In the genomic region with DNA sequence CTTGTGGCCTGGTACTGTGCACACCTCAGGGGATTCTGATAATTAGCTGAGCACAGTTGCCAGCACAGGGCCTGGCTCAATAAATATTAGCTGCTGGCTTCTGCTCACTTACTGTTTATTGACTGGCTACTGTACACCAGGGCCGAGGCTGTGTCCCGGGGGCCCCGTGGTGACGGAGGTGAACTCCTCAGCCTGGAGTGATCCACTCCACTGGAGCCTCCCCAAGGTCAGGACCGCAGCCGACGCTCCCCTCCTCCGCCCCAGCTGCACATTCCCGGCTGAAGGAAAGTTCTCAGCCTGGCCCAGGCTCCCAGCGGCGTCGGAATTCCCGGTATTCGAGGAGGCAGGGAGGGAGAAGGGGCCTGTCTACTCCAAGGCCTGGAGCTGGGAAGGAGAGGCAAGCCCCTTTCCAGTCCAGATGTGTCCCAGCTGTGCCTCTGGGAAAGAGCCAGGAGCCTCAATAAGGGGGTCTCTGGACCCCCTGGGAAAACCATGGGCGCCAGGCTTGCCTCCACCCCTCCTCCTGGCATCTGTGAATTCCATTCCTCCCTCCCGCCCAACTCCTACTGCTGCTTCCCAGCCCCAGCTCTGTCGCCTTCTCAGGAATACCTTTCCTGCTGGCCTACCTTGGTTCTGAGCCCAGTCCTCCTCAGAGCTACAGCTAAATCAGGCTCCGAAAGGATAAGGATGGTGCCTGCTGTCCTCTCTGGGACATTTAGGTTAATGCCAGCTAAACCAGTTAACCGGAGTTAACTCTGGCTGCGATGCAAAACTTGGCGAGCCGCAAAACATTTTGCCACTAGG, we compare ENCODE assay signal across 1 cellular context.
TF ChIP-seq lines count a peak whose summit lies in the region.

No MANE protein-coding gene starts in this region.

TF ChIP-seq in HepG2, 621 proteins besides CTCF, POLR2A, EP300 and RAD21 (continued from another document and continues in another):
- TF ChIP-seq ZNF841 (CRISPR knock-in tag; IDR thresholded peaks at IDR 0.05; ENCODE audit: borderline replicate concordance) (no peak), ADNP (CRISPR knock-in tag; IDR thresholded peaks at IDR 0.05) (no peak), MEF2D (CRISPR knock-in tag; IDR thresholded peaks at IDR 0.05) (no peak), SALL2 (CRISPR knock-in tag; IDR thresholded peaks at IDR 0.05) (no peak), ZNF543 (CRISPR knock-in tag; IDR thresholded peaks at IDR 0.05) (no peak), MLLT10 (CRISPR knock-in tag; IDR thresholded peaks at IDR 0.05) (no peak), ZNF101 (CRISPR knock-in tag; IDR thresholded peaks at IDR 0.05; ENCODE audit: borderline replicate concordance, low read depth) (no peak), HMGA1 (CRISPR knock-in tag; conservative IDR thresholded peaks at IDR 0.05) (no peak), ZNF607 (CRISPR knock-in tag; IDR thresholded peaks at IDR 0.05; ENCODE audit: borderline replicate concordance) (no peak), ZNF761 (CRISPR knock-in tag; conservative IDR thresholded peaks at IDR 0.05) (no peak), ZSCAN21 (CRISPR knock-in tag; IDR thresholded peaks at IDR 0.05; ENCODE audit: borderline replicate concordance) (no peak), ZNF432 (CRISPR knock-in tag; IDR thresholded peaks at IDR 0.05; ENCODE audit: borderline replicate concordance) (no peak), NFYC (CRISPR knock-in tag; IDR thresholded peaks at IDR 0.05) (no peak), EEA1 (CRISPR knock-in tag; IDR thresholded peaks at IDR 0.05; ENCODE audit: borderline replicate concordance) (no peak), NR2F1 (CRISPR knock-in tag; IDR thresholded peaks at IDR 0.05) (no peak), YEATS2 (CRISPR knock-in tag; IDR thresholded peaks at IDR 0.05; ENCODE audit: borderline replicate concordance) (peak; percentile 35; the same call in 1 of the 2 replicates), TEAD2 (CRISPR knock-in tag; IDR thresholded peaks at IDR 0.05) (no peak), ZNF136 (CRISPR knock-in tag; IDR thresholded peaks at IDR 0.05; ENCODE audit: low read depth) (no peak), SP140L (CRISPR knock-in tag; IDR thresholded peaks at IDR 0.05; ENCODE audit: borderline replicate concordance) (no peak), ZNF781 (CRISPR knock-in tag; IDR thresholded peaks at IDR 0.05; ENCODE audit: borderline replicate concordance, not compliant biosample characterization) (no peak), ZBTB1 (CRISPR knock-in tag; IDR thresholded peaks at IDR 0.05; ENCODE audit: borderline replicate concordance) (no peak), RBM39 (IDR thresholded peaks at IDR 0.05; ENCODE audit: low read depth, low read length, poor library complexity, severe bottlenecking) (peak; percentile 40), ZBTB7A (CRISPR knock-in tag; IDR thresholded peaks at IDR 0.05) (no peak), MYNN (CRISPR knock-in tag; IDR thresholded peaks at IDR 0.05; ENCODE audit: low read depth) (no peak), FOXO1 (CRISPR knock-in tag; IDR thresholded peaks at IDR 0.05) (peak; percentile 30; the same call in 1 of the 2 replicates), ZNF343 (CRISPR knock-in tag; IDR thresholded peaks at IDR 0.05) (no peak), SMC3 (IDR thresholded peaks at IDR 0.05; ENCODE audit: low read length) (no peak), PHF5A (CRISPR knock-in tag; IDR thresholded peaks at IDR 0.05; ENCODE audit: low read depth, unreplicated experiment) (no peak)
- TF ChIP-seq, protein P1, sequence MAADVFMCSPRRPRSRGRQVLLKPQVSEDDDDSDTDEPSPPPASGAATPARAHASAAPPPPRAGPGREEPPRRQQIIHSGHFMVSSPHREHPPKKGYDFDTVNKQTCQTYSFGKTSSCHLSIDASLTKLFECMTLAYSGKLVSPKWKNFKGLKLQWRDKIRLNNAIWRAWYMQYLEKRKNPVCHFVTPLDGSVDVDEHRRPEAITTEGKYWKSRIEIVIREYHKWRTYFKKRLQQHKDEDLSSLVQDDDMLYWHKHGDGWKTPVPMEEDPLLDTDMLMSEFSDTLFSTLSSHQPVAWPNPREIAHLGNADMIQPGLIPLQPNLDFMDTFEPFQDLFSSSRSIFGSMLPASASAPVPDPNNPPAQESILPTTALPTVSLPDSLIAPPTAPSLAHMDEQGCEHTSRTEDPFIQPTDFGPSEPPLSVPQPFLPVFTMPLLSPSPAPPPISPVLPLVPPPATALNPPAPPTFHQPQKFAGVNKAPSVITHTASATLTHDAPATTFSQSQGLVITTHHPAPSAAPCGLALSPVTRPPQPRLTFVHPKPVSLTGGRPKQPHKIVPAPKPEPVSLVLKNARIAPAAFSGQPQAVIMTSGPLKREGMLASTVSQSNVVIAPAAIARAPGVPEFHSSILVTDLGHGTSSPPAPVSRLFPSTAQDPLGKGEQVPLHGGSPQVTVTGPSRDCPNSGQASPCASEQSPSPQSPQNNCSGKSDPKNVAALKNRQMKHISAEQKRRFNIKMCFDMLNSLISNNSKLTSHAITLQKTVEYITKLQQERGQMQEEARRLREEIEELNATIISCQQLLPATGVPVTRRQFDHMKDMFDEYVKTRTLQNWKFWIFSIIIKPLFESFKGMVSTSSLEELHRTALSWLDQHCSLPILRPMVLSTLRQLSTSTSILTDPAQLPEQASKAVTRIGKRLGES (CRISPR knock-in tag; IDR thresholded peaks at IDR 0.05; ENCODE audit: borderline replicate concordance): no peak
- TF ChIP-seq, protein P2, sequence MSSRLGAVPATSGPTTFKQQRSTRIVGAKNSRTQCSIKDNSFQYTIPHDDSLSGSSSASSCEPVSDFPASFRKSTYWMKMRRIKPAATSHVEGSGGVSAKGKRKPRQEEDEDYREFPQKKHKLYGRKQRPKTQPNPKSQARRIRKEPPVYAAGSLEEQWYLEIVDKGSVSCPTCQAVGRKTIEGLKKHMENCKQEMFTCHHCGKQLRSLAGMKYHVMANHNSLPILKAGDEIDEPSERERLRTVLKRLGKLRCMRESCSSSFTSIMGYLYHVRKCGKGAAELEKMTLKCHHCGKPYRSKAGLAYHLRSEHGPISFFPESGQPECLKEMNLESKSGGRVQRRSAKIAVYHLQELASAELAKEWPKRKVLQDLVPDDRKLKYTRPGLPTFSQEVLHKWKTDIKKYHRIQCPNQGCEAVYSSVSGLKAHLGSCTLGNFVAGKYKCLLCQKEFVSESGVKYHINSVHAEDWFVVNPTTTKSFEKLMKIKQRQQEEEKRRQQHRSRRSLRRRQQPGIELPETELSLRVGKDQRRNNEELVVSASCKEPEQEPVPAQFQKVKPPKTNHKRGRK (CRISPR knock-in tag; IDR thresholded peaks at IDR 0.05): no peak
- TF ChIP-seq, protein P3, sequence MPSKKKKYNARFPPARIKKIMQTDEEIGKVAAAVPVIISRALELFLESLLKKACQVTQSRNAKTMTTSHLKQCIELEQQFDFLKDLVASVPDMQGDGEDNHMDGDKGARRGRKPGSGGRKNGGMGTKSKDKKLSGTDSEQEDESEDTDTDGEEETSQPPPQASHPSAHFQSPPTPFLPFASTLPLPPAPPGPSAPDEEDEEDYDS (CRISPR knock-in tag; IDR thresholded peaks at IDR 0.05): no peak
- TF ChIP-seq, protein P4, sequence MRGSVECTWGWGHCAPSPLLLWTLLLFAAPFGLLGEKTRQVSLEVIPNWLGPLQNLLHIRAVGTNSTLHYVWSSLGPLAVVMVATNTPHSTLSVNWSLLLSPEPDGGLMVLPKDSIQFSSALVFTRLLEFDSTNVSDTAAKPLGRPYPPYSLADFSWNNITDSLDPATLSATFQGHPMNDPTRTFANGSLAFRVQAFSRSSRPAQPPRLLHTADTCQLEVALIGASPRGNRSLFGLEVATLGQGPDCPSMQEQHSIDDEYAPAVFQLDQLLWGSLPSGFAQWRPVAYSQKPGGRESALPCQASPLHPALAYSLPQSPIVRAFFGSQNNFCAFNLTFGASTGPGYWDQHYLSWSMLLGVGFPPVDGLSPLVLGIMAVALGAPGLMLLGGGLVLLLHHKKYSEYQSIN (CRISPR knock-in tag; IDR thresholded peaks at IDR 0.05; ENCODE audit: borderline replicate concordance): no peak
- TF ChIP-seq, protein P5, sequence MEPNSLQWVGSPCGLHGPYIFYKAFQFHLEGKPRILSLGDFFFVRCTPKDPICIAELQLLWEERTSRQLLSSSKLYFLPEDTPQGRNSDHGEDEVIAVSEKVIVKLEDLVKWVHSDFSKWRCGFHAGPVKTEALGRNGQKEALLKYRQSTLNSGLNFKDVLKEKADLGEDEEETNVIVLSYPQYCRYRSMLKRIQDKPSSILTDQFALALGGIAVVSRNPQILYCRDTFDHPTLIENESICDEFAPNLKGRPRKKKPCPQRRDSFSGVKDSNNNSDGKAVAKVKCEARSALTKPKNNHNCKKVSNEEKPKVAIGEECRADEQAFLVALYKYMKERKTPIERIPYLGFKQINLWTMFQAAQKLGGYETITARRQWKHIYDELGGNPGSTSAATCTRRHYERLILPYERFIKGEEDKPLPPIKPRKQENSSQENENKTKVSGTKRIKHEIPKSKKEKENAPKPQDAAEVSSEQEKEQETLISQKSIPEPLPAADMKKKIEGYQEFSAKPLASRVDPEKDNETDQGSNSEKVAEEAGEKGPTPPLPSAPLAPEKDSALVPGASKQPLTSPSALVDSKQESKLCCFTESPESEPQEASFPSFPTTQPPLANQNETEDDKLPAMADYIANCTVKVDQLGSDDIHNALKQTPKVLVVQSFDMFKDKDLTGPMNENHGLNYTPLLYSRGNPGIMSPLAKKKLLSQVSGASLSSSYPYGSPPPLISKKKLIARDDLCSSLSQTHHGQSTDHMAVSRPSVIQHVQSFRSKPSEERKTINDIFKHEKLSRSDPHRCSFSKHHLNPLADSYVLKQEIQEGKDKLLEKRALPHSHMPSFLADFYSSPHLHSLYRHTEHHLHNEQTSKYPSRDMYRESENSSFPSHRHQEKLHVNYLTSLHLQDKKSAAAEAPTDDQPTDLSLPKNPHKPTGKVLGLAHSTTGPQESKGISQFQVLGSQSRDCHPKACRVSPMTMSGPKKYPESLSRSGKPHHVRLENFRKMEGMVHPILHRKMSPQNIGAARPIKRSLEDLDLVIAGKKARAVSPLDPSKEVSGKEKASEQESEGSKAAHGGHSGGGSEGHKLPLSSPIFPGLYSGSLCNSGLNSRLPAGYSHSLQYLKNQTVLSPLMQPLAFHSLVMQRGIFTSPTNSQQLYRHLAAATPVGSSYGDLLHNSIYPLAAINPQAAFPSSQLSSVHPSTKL (CRISPR knock-in tag; IDR thresholded peaks at IDR 0.05): peak; percentile 60
- TF ChIP-seq, protein P6, sequence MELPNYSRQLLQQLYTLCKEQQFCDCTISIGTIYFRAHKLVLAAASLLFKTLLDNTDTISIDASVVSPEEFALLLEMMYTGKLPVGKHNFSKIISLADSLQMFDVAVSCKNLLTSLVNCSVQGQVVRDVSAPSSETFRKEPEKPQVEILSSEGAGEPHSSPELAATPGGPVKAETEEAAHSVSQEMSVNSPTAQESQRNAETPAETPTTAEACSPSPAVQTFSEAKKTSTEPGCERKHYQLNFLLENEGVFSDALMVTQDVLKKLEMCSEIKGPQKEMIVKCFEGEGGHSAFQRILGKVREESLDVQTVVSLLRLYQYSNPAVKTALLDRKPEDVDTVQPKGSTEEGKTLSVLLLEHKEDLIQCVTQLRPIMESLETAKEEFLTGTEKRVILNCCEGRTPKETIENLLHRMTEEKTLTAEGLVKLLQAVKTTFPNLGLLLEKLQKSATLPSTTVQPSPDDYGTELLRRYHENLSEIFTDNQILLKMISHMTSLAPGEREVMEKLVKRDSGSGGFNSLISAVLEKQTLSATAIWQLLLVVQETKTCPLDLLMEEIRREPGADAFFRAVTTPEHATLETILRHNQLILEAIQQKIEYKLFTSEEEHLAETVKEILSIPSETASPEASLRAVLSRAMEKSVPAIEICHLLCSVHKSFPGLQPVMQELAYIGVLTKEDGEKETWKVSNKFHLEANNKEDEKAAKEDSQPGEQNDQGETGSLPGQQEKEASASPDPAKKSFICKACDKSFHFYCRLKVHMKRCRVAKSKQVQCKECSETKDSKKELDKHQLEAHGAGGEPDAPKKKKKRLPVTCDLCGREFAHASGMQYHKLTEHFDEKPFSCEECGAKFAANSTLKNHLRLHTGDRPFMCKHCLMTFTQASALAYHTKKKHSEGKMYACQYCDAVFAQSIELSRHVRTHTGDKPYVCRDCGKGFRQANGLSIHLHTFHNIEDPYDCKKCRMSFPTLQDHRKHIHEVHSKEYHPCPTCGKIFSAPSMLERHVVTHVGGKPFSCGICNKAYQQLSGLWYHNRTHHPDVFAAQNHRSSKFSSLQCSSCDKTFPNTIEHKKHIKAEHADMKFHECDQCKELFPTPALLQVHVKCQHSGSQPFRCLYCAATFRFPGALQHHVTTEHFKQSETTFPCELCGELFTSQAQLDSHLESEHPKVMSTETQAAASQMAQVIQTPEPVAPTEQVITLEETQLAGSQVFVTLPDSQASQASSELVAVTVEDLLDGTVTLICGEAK (IDR thresholded peaks at IDR 0.05): no peak
- TF ChIP-seq, protein P6 (CRISPR knock-in tag; IDR thresholded peaks at IDR 0.05): 0 out of 2 replicates have a peak, but pooled peaks have one; percentile 31
- TF ChIP-seq, protein P7, sequence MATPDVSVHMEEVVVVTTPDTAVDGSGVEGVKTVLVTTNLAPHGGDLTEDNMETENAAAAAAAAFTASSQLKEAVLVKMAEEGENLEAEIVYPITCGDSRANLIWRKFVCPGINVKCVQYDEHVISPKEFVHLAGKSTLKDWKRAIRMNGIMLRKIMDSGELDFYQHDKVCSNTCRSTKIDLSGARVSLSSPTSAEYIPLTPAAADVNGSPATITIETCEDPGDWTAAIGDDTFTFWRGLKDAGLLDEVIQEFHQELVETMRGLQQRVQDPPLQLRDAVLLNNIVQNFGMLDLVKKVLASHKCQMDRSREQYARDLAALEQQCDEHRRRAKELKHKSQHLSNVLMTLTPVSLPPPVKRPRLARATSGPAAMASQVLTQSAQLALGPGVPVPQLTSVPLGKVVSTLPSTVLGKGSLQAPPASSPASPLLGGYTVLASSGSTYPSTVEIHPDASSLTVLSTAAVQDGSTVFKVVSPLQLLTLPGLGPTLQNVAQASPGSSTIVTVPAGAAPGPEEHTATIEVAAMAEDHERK (CRISPR knock-in tag; IDR thresholded peaks at IDR 0.05; ENCODE audit: low read depth): no peak
